7 cellular contexts compared by ENCODE assay signal in genomic region chr2:44321360-44321759, GRCh38. TPM values are rescaled to one million over a fixed set of nuclear protein-coding genes. Genes with fewer than 3 reads are reported as not detected.
"Had no signal": no experiment of that assay in that cellular context is flagged by ENCODE, and none has a peak within 500 bp of the region (broad histone marks: within the 10 kb centered on the region; RNA-seq: fewer than 3 reads in every experiment).

No MANE protein-coding gene starts in this region.

- H3K4me2 ChIP-seq: GM23338 had no signal

- ATAC-seq: GM23338 had no signal

- FAIRE-seq: H1, H54, HTR-8/SVneo had no signal

- H2AFZ ChIP-seq: GM23338 had no signal

- H3K4me3 ChIP-seq: GM23338 had no signal

- DNase-seq: H9, HCEC 1CT, KG1 had no signal

RNA-seq across cellular contexts. Expression of gene SLC3A1, which starts 46.1 kb away (rescaled TPM):
- total RNA-seq: H1 had no signal
- polyA plus RNA-seq: H1 had no signal
